In genomic region chr20:45363611-45364492, GRCh38 we compare ENCODE assay signal across 8 cellular contexts. TPM values are rescaled to one million over a fixed set of nuclear protein-coding genes. Genes with fewer than 3 reads are reported as not detected.
DNase-seq lines count a peak whose midpoint lies in the region; ATAC-seq and TF ChIP-seq lines count a peak whose summit lies in the region.

No MANE protein-coding gene starts in this region.

- intact Hi-C loops in CD4-positive, alpha-beta T cell (cut with DNase I, micrococcal nuclease), result loop anchor here (1.0 to 2.0 kb wide), 7 partner anchors 9 to 407 kb away; partner anchors contain the start of gene PIGT (in 1 of the 2)
- intact Hi-C loops in dendritic cell treated with granulocyte-macrophage colony-stimulating factor and Interleukin-4, amounts not matched to agents 40 ng/mL and 50 ng/mL, for 4 days (cut with micrococcal nuclease), result loop anchor here (5.0 kb wide), 1 partner anchor 42 kb away; no protein-coding TSS in a partner anchor

- peaks cover 23% of the 10 kb centered on the region for H3K4me1 ChIP-seq in MM.1S (ENCODE audit: low read length)

- H3K27me3 Mint-ChIP-seq in CD4-positive, alpha-beta T cell, result no peaks in the 10 kb centered on the region
- no peaks in the 10 kb centered on the region for H3K27me3 Mint-ChIP-seq in dendritic cell treated with granulocyte-macrophage colony-stimulating factor and Interleukin-4, amounts not matched to agents 40 ng/mL and 50 ng/mL, for 4 days

- no peak for TF ChIP-seq RAD21 in neural cell (conservative IDR thresholded peaks at IDR 0.05)

- H2AFZ ChIP-seq in MM.1S (ENCODE audit: low read length) (peak overlapping the region; percentile 92), neural cell (ENCODE audit: low read depth, low read length) (peak overlapping the region; percentile 49)

- H3K36me3 Mint-ChIP-seq in CD4-positive, alpha-beta T cell (ENCODE audit: low read depth), result peaks cover 47% of the 10 kb centered on the region
- peaks cover 51% of the 10 kb centered on the region for H3K36me3 Mint-ChIP-seq in dendritic cell treated with granulocyte-macrophage colony-stimulating factor and Interleukin-4, amounts not matched to agents 40 ng/mL and 50 ng/mL, for 4 days (ENCODE audit: low read depth)

- H3K27me3 ChIP-seq in CD4-positive, alpha-beta T cell (ENCODE audit: control insufficient read depth, insufficient read depth, low read length), result no peaks in the 10 kb centered on the region
- H3K27me3 ChIP-seq in MM.1S (replicated peaks; ENCODE audit: insufficient read depth, low read length), result no peaks in the 10 kb centered on the region
- no peaks in the 10 kb centered on the region for H3K27me3 ChIP-seq in neural cell (ENCODE audit: insufficient read depth, low read depth, low read length)

- H3K27ac ChIP-seq in CD4-positive, alpha-beta T cell (ENCODE audit: low read depth, low read length), result peak overlapping the region; percentile 98
- peak overlapping the region; percentile 86; the same call in 1 of the 2 replicates for H3K27ac ChIP-seq in MM.1S (ENCODE audit: low read length)
- peak overlapping the region; percentile 94 for H3K27ac ChIP-seq in neural cell (ENCODE audit: low read length)

- no peak for TF ChIP-seq CTCF in CD4-positive, alpha-beta T cell (IDR thresholded peaks at IDR 0.05)
- TF ChIP-seq CTCF in MM.1S (IDR thresholded peaks at IDR 0.05; ENCODE audit: low read length) (no peak), neural cell (IDR thresholded peaks at IDR 0.05; ENCODE audit: poor library complexity, severe bottlenecking) (no peak)

- peaks cover 54% of the 10 kb centered on the region for H3K4me1 Mint-ChIP-seq in CD4-positive, alpha-beta T cell (ENCODE audit: low read depth)
- H3K4me1 Mint-ChIP-seq in dendritic cell treated with granulocyte-macrophage colony-stimulating factor and Interleukin-4, amounts not matched to agents 40 ng/mL and 50 ng/mL, for 4 days (ENCODE audit: low read depth), result peaks cover 85% of the 10 kb centered on the region

- peaks cover 39% of the 10 kb centered on the region for H3K79me2 ChIP-seq in MM.1S (ENCODE audit: low read length)
- peaks cover 28% of the 10 kb centered on the region for H3K79me2 ChIP-seq in neural cell (replicated peaks; ENCODE audit: insufficient read depth, low read length)

- peak overlapping the region; percentile 85 for H3K27ac Mint-ChIP-seq in CD4-positive, alpha-beta T cell
- H3K27ac Mint-ChIP-seq in dendritic cell treated with granulocyte-macrophage colony-stimulating factor and Interleukin-4, amounts not matched to agents 40 ng/mL and 50 ng/mL, for 4 days, result peak overlapping the region; percentile 97

- H3K4me3 Mint-ChIP-seq in CD4-positive, alpha-beta T cell, result peak overlapping the region; percentile 91
- peak overlapping the region; percentile 97 for H3K4me3 Mint-ChIP-seq in dendritic cell treated with granulocyte-macrophage colony-stimulating factor and Interleukin-4, amounts not matched to agents 40 ng/mL and 50 ng/mL, for 4 days

- H3K9ac ChIP-seq in MM.1S (ENCODE audit: low read length), result peak overlapping the region; percentile 87; the same call in 1 of the 2 replicates
- H3K9ac ChIP-seq in neural cell (ENCODE audit: low read length), result peak overlapping the region; percentile 87

- DNase-seq in CD4-positive, alpha-beta T cell, result no peak
- DNase-seq in MM.1S (no peak), 8988T (no peak), UCSD-AML1 (lab: John Stamatoyannopoulos, UW; ENCODE audit: unreplicated experiment) (no peak)

- H3F3A ChIP-seq in MM.1S (ENCODE audit: insufficient read depth, low read length), result peaks cover 25% of the 10 kb centered on the region
- H3F3A ChIP-seq in neural cell (ENCODE audit: insufficient read depth, low read length, poor library complexity, severe bottlenecking), result no peaks in the 10 kb centered on the region

- H3K36me3 ChIP-seq in MM.1S (replicated peaks; ENCODE audit: insufficient read depth, low read length) (no peaks in the 10 kb centered on the region), neural cell (ENCODE audit: insufficient read depth, low read length) (no peaks in the 10 kb centered on the region)

- POLR2A ChIA-PET in CD4-positive, alpha-beta T cell (lab: Charles Lee), result interaction anchor here (0.7 to 6.8 kb wide), 15 partner anchors 9 to 570 kb away, joined by 3 to 184 read pairs (median 6); partner anchors contain the start of genes DBNDD2, DNTTIP1, PCIF1 and PIGT

- H3K9me3 ChIP-seq in CD4-positive, alpha-beta T cell (ENCODE audit: control insufficient read depth, low read length), result no peaks in the 10 kb centered on the region
- H3K9me3 ChIP-seq in MM.1S (replicated peaks; ENCODE audit: insufficient read depth, low read length) (no peaks in the 10 kb centered on the region), neural cell (ENCODE audit: low read length) (no peaks in the 10 kb centered on the region)

- no peak for TF ChIP-seq EP300 in neural cell (conservative IDR thresholded peaks at IDR 0.05; ENCODE audit: poor library complexity, severe bottlenecking)

- H3K4me3 ChIP-seq in MM.1S (ENCODE audit: low read length) (peak overlapping the region; percentile 95), neural cell (ENCODE audit: low read length) (peak overlapping the region; percentile 97)

- no peak for ATAC-seq in CD4-positive, alpha-beta T cell (ENCODE audit: poor library complexity)
- ATAC-seq in GM21526 (IDR thresholded peaks at IDR 0.05; ENCODE audit: low FRiP score, unreplicated experiment) (no peak), GM21447 (IDR thresholded peaks at IDR 0.05; ENCODE audit: unreplicated experiment) (no peak)

- H4K20me1 ChIP-seq in MM.1S (ENCODE audit: insufficient read depth, low read length) (no peaks in the 10 kb centered on the region), neural cell (ENCODE audit: insufficient read depth) (no peaks in the 10 kb centered on the region)

- CTCF ChIA-PET in CD4-positive, alpha-beta T cell (lab: Charles Lee), result interaction anchor here (0.5 to 5.7 kb wide), 23 partner anchors 10 to 407 kb away, joined by 3 to 116 read pairs (median 5); partner anchors contain the start of genes PIGT and SDC4

- H3K9me2 ChIP-seq in MM.1S (replicated peaks; ENCODE audit: insufficient read depth, low read length) (no peaks in the 10 kb centered on the region), neural cell (ENCODE audit: insufficient read depth, low read length) (no peaks in the 10 kb centered on the region)

- H3K9me3 Mint-ChIP-seq in CD4-positive, alpha-beta T cell, result no peaks in the 10 kb centered on the region
- no peaks in the 10 kb centered on the region for H3K9me3 Mint-ChIP-seq in dendritic cell treated with granulocyte-macrophage colony-stimulating factor and Interleukin-4, amounts not matched to agents 40 ng/mL and 50 ng/mL, for 4 days

- H3K4me2 ChIP-seq in MM.1S (ENCODE audit: low read depth, low read length) (peak overlapping the region; percentile 97), neural cell (ENCODE audit: low read length) (peak overlapping the region; percentile 99)

TF ChIP-seq in neural cell, 6 proteins besides CTCF, POLR2A, EP300 and RAD21:
- TF ChIP-seq SMC3 (conservative IDR thresholded peaks at IDR 0.05; ENCODE audit: poor library complexity) (no peak), POLR2AphosphoS5 (IDR thresholded peaks at IDR 0.05) (no peak), TAF1 (IDR thresholded peaks at IDR 0.05; ENCODE audit: low read depth) (peak; percentile 31), MXI1 (conservative IDR thresholded peaks at IDR 0.05; ENCODE audit: poor library complexity, severe bottlenecking) (peak; percentile 29)

RNA-seq across cellular contexts. Expression of gene SYS1, which starts 0.9 kb away (rescaled TPM):
- 100 to 1,000 TPM in 1 of 2 experiments, 10 to 100 TPM in 1; 94.8 to 107 TPM for total RNA-seq in CD4-positive, alpha-beta T cell
- 15.8 and 16.1 TPM in 2 replicates for polyA plus RNA-seq in neural cell
- 41.0 and 46.7 TPM in 2 replicates for polyA minus RNA-seq in neural cell

RNA-seq across cellular contexts. Expression of gene TP53TG5, which starts 14.3 kb away (rescaled TPM):
- under 1 TPM in 1 of 2 experiments, not detected in 1; 0.36 TPM for total RNA-seq in CD4-positive, alpha-beta T cell
- polyA plus RNA-seq in neural cell, result not detected in 2 replicates
- polyA minus RNA-seq in neural cell, result not detected in 2 replicates

RNA-seq across cellular contexts. Expression of gene SDC4, which starts 15.6 kb away (rescaled TPM):
- 1 to 10 TPM; 1.0 to 1.1 TPM for total RNA-seq in CD4-positive, alpha-beta T cell
- 0.24 TPM in 1 of 2 replicates, not detected in the other for polyA plus RNA-seq in neural cell
- polyA minus RNA-seq in neural cell, result 0.23 TPM in 1 of 2 replicates, not detected in the other

RNA-seq across cellular contexts. Expression of gene DBNDD2, which starts 44.2 kb away (rescaled TPM):
- 10 to 100 TPM; 13.2 to 15.7 TPM for total RNA-seq in CD4-positive, alpha-beta T cell
- polyA plus RNA-seq in neural cell, result 9.1 and 18.4 TPM in 2 replicates
- polyA minus RNA-seq in neural cell, result 2.2 and 9.0 TPM in 2 replicates

RNA-seq across cellular contexts. Expression of gene PIGT, which starts 52.1 kb away (rescaled TPM):
- 100 to 1,000 TPM; 157 to 163 TPM for total RNA-seq in CD4-positive, alpha-beta T cell
- polyA plus RNA-seq in neural cell, result 24.3 and 29.1 TPM in 2 replicates
- 31.2 and 32.3 TPM in 2 replicates for polyA minus RNA-seq in neural cell
